In genomic region chr1:222642468-222642867, GRCh38 we compare ENCODE assay signal across 18 cellular contexts. TPM values are rescaled to one million over a fixed set of nuclear protein-coding genes. Genes with fewer than 3 reads are reported as not detected.
DNase-seq lines count a peak whose midpoint lies in the region; ATAC-seq and TF ChIP-seq lines count a peak whose summit lies in the region.
"Had no signal": no experiment of that assay in that cellular context is flagged by ENCODE, and none has a peak within 500 bp of the region (broad histone marks: within the 10 kb centered on the region; RNA-seq: fewer than 3 reads in every experiment).

No MANE protein-coding gene starts in this region.

- WGBS in mesenchymal stem cell, result 100% methylated on average over 1 of the region's 1 CpG

- H3K4ac ChIP-seq in mesenchymal stem cell (ENCODE audit: low read depth in 1 of 2, low read length in 2 of 2), result no peak overlapping the region

- intact Hi-C loops in CD4-positive, alpha-beta T cell (cut with DNase I, micrococcal nuclease), result no loop called here
- intact Hi-C loops in Right ventricle myocardium inferior (cut with DNase I), result no loop called here

- no peaks in the 10 kb centered on the region for H3K9me3 ChIP-seq in CD4-positive, alpha-beta T cell (ENCODE audit: control insufficient read depth, low read length)
- H3K9me3 ChIP-seq in mesenchymal stem cell (ENCODE audit: control insufficient read depth, low read length) (no peaks in the 10 kb centered on the region), HAP-1 (no peaks in the 10 kb centered on the region)
- H3K9me3 ChIP-seq: BLaER1 treated with 17β-estradiol and CSF1 and Interleukin-3, amounts not matched to agents 10 nM and 100 nM; MG63; right atrium auricular region; thyroid gland had no signal

- H2BK15ac ChIP-seq in mesenchymal stem cell (ENCODE audit: low read depth, poor library complexity, severe bottlenecking), result no peak overlapping the region

- no peak overlapping the region for H3K23ac ChIP-seq in mesenchymal stem cell (ENCODE audit: low read length in 2 of 2)

- H3K18ac ChIP-seq in mesenchymal stem cell (ENCODE audit: low read depth in 1 of 2, low read length in 2 of 2), result no peak overlapping the region

- H2BK5ac ChIP-seq in mesenchymal stem cell (ENCODE audit: low read depth, low read length, poor library complexity, severe bottlenecking), result no peak overlapping the region

- H4K91ac ChIP-seq in mesenchymal stem cell (ENCODE audit: low read length), result no peak overlapping the region

- H4K8ac ChIP-seq in mesenchymal stem cell (ENCODE audit: low read length), result no peak overlapping the region

- ATAC-seq in CD4-positive, alpha-beta T cell (ENCODE audit: poor library complexity), result no peak
- ATAC-seq in WTC11 (no peak), Right ventricle myocardium inferior (no peak), HG02759 (IDR thresholded peaks at IDR 0.05; ENCODE audit: unreplicated experiment) (no peak)

- no peak overlapping the region for H3K27ac ChIP-seq in CD4-positive, alpha-beta T cell (ENCODE audit: low read depth, low read length)
- H3K27ac ChIP-seq in mesenchymal stem cell (ENCODE audit: low read length, poor library complexity, severe bottlenecking), result no peak overlapping the region
- H3K27ac ChIP-seq: right atrium auricular region, thyroid gland had no signal

- CTCF ChIA-PET in CD4-positive, alpha-beta T cell (lab: Charles Lee), result interaction anchor here (2.3 kb wide), 1 partner anchor 8 kb away, joined by 12 read pairs; no protein-coding TSS in a partner anchor
- CTCF ChIA-PET in WTC11 (lab: Charles Lee), result interaction anchor here (3.3 kb wide), 1 partner anchor 8 kb away, joined by 28 read pairs; no protein-coding TSS in a partner anchor

- H3K4me3 ChIP-seq in mesenchymal stem cell (ENCODE audit: insufficient read depth in 1 of 2, low read depth in 1 of 2, low read length in 2 of 2) (no peak overlapping the region), HAP-1 (no peak overlapping the region)
- H3K4me3 ChIP-seq: right atrium auricular region had no signal

- H3K36me3 Mint-ChIP-seq in T-helper 1 cell treated with Interleukin-12 subunit alpha and Interleukin-12 subunit beta and Interleukin-4 antibody, amounts not matched to agents 30 μg/mL and 1 μg/mL, for 36 hours (ENCODE audit: low read depth), result peaks cover 21% of the 10 kb centered on the region
- H3K36me3 Mint-ChIP-seq in CD4-positive, alpha-beta T cell (ENCODE audit: low read depth), result peaks cover 64% of the 10 kb centered on the region
- peaks cover 29% of the 10 kb centered on the region for H3K36me3 Mint-ChIP-seq in WTC11

- no peak overlapping the region for H2AFZ ChIP-seq in mesenchymal stem cell (ENCODE audit: low read depth, low read length)

- in situ Hi-C loops in HAP-1 (cut with MboI; ENCODE audit: low sequenced_read_pairs), result loop anchor here (10.0 to 25.0 kb wide), 2 partner anchors 72 to 445 kb away; partner anchors contain the start of genes AIDA and BROX

- H3K79me1 ChIP-seq in mesenchymal stem cell (replicated peaks; ENCODE audit: low read length, poor library complexity, severe bottlenecking), result peaks cover 9% of the 10 kb centered on the region

- H2BK12ac ChIP-seq in mesenchymal stem cell (ENCODE audit: low read length in 2 of 2), result no peak overlapping the region

- peaks cover 17% of the 10 kb centered on the region for H3K4me1 Mint-ChIP-seq in T-helper 1 cell treated with Interleukin-12 subunit alpha and Interleukin-12 subunit beta and Interleukin-4 antibody, amounts not matched to agents 30 μg/mL and 1 μg/mL, for 36 hours (ENCODE audit: low read depth)
- peaks cover 37% of the 10 kb centered on the region for H3K4me1 Mint-ChIP-seq in CD4-positive, alpha-beta T cell (ENCODE audit: low read depth)
- peaks cover 13% of the 10 kb centered on the region for H3K4me1 Mint-ChIP-seq in WTC11

- H2BK120ac ChIP-seq in mesenchymal stem cell (ENCODE audit: low read depth, low read length), result no peak overlapping the region

- no peaks in the 10 kb centered on the region for H3K27me3 Mint-ChIP-seq in T-helper 1 cell treated with Interleukin-12 subunit alpha and Interleukin-12 subunit beta and Interleukin-4 antibody, amounts not matched to agents 30 μg/mL and 1 μg/mL, for 36 hours (ENCODE audit: low read depth)
- no peaks in the 10 kb centered on the region for H3K27me3 Mint-ChIP-seq in CD4-positive, alpha-beta T cell
- H3K27me3 Mint-ChIP-seq in WTC11 (ENCODE audit: low read depth), result no peaks in the 10 kb centered on the region
- H3K27me3 Mint-ChIP-seq: dendritic cell treated with granulocyte-macrophage colony-stimulating factor and Interleukin-4, amounts not matched to agents 40 ng/mL and 50 ng/mL, for 4 days had no signal

- H3K9ac ChIP-seq in mesenchymal stem cell (ENCODE audit: low read length), result peak overlapping the region; percentile 98

- no peak overlapping the region for H3K4me2 ChIP-seq in mesenchymal stem cell (ENCODE audit: low read length, poor library complexity, severe bottlenecking)

- H3K36me3 ChIP-seq in mesenchymal stem cell (ENCODE audit: control insufficient read depth in 1 of 2, insufficient read depth in 2 of 2, low read depth in 1 of 2, low read length in 2 of 2) (peaks cover 10 to 63% of the 10 kb centered on the region in 2 experiments), HAP-1 (replicated peaks) (peaks cover 9% of the 10 kb centered on the region; the same call in 1 of the 2 replicates)
- H3K36me3 ChIP-seq: thyroid gland had no signal

- no peak for TF ChIP-seq CTCF in CD4-positive, alpha-beta T cell (IDR thresholded peaks at IDR 0.05)
- no peak for TF ChIP-seq CTCF in WTC11 (IDR thresholded peaks at IDR 0.05)

- DNase-seq in T-helper 1 cell, result no peak
- DNase-seq in CD4-positive, alpha-beta T cell, result no peak
- DNase-seq in WTC11 (ENCODE audit: low spot score), result no peak
- no peak for DNase-seq in mesenchymal stem cell
- no peak for DNase-seq in Right ventricle myocardium inferior (ENCODE audit: missing footprints)
- no peak for DNase-seq in HAP-1 (ENCODE audit: low spot score in 2 of 2)
- DNase-seq: DMS153, foreskin melanocyte, MG63, NCI-H187 treated with DMSO at 0.1 percent for 48 hours, NCI-H226, SK-N-SH, thyroid gland had no signal

- H3K14ac ChIP-seq in mesenchymal stem cell (ENCODE audit: low read length in 2 of 2), result no peak overlapping the region

- H3K9me3 Mint-ChIP-seq in T-helper 1 cell treated with Interleukin-12 subunit alpha and Interleukin-12 subunit beta and Interleukin-4 antibody, amounts not matched to agents 30 μg/mL and 1 μg/mL, for 36 hours, result no peaks in the 10 kb centered on the region
- H3K9me3 Mint-ChIP-seq in CD4-positive, alpha-beta T cell, result no peaks in the 10 kb centered on the region
- no peaks in the 10 kb centered on the region for H3K9me3 Mint-ChIP-seq in WTC11
- H3K9me3 Mint-ChIP-seq: dendritic cell treated with granulocyte-macrophage colony-stimulating factor and Interleukin-4, amounts not matched to agents 40 ng/mL and 50 ng/mL, for 4 days had no signal

- POLR2A ChIA-PET in CD4-positive, alpha-beta T cell (lab: Charles Lee), result interaction anchor here (2.0 to 4.1 kb wide), 4 partner anchors 16 to 71 kb away, joined by 6 to 70 read pairs (median 26); partner anchors contain the start of genes AIDA, BROX, MIA3 and TAF1A
- POLR2A ChIA-PET in WTC11 (lab: Charles Lee), result no interaction called here

- peak overlapping the region; percentile 46 for H3K4me3 Mint-ChIP-seq in T-helper 1 cell treated with Interleukin-12 subunit alpha and Interleukin-12 subunit beta and Interleukin-4 antibody, amounts not matched to agents 30 μg/mL and 1 μg/mL, for 36 hours
- H3K4me3 Mint-ChIP-seq in CD4-positive, alpha-beta T cell, result peak overlapping the region; percentile 82
- peak overlapping the region; percentile 17; the same call in 1 of the 2 replicates for H3K4me3 Mint-ChIP-seq in WTC11
- H3K4me3 Mint-ChIP-seq: dendritic cell treated with granulocyte-macrophage colony-stimulating factor and Interleukin-4, amounts not matched to agents 40 ng/mL and 50 ng/mL, for 4 days had no signal

- no peak overlapping the region for H2AK5ac ChIP-seq in mesenchymal stem cell (ENCODE audit: low read length, severe bottlenecking)

- H3K4me1 ChIP-seq in mesenchymal stem cell (ENCODE audit: control insufficient read depth, insufficient read depth, low read depth, low read length) (no peaks in the 10 kb centered on the region), HAP-1 (peaks cover 5% of the 10 kb centered on the region; the same call in 1 of the 2 replicates)

- peak overlapping the region; percentile 50 for H3K27ac Mint-ChIP-seq in T-helper 1 cell treated with Interleukin-12 subunit alpha and Interleukin-12 subunit beta and Interleukin-4 antibody, amounts not matched to agents 30 μg/mL and 1 μg/mL, for 36 hours
- peak overlapping the region; percentile 99 for H3K27ac Mint-ChIP-seq in CD4-positive, alpha-beta T cell
- no peak overlapping the region for H3K27ac Mint-ChIP-seq in WTC11

- no peaks in the 10 kb centered on the region for H3K27me3 ChIP-seq in CD4-positive, alpha-beta T cell (ENCODE audit: control insufficient read depth, insufficient read depth, low read length)
- H3K27me3 ChIP-seq in mesenchymal stem cell (ENCODE audit: control insufficient read depth in 1 of 2, insufficient read depth in 1 of 2, low read length in 2 of 2), result no peaks in the 10 kb centered on the region
- H3K27me3 ChIP-seq in HAP-1 (ENCODE audit: low read depth), result no peaks in the 10 kb centered on the region
- H3K27me3 ChIP-seq: BLaER1 treated with 17β-estradiol and CSF1 and Interleukin-3, amounts not matched to agents 10 nM and 100 nM; MG63; right atrium auricular region; thyroid gland had no signal

TF ChIP-seq in WTC11, 78 proteins besides CTCF, POLR2A, EP300 and RAD21 (continues in another document):
- no peak for TF ChIP-seq ZBTB21 (CRISPR knock-in tag; IDR thresholded peaks at IDR 0.05; ENCODE audit: borderline replicate concordance)
- TF ChIP-seq, protein P1, sequence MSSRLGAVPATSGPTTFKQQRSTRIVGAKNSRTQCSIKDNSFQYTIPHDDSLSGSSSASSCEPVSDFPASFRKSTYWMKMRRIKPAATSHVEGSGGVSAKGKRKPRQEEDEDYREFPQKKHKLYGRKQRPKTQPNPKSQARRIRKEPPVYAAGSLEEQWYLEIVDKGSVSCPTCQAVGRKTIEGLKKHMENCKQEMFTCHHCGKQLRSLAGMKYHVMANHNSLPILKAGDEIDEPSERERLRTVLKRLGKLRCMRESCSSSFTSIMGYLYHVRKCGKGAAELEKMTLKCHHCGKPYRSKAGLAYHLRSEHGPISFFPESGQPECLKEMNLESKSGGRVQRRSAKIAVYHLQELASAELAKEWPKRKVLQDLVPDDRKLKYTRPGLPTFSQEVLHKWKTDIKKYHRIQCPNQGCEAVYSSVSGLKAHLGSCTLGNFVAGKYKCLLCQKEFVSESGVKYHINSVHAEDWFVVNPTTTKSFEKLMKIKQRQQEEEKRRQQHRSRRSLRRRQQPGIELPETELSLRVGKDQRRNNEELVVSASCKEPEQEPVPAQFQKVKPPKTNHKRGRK (CRISPR knock-in tag; IDR thresholded peaks at IDR 0.05; ENCODE audit: borderline replicate concordance), result no peak

RNA-seq across cellular contexts. Expression of gene MIA3, which starts 24.6 kb away (rescaled TPM):
- 100 to 1,000 TPM; 123 to 135 TPM for total RNA-seq in CD4-positive, alpha-beta T cell
- total RNA-seq in WTC11 (2021) (52.8 to 70.0 TPM (median 54.9 TPM) in 3 replicates), Right ventricle myocardium inferior (45.9 TPM)
- 38.5 TPM for polyA plus RNA-seq in mesenchymal stem cell (2013, experiment 1 of 2)
- polyA plus RNA-seq in mesenchymal stem cell (2013, experiment 2 of 2), result 33.4 TPM

RNA-seq across cellular contexts. Expression of gene TAF1A, which starts 52.7 kb away (rescaled TPM):
- total RNA-seq in CD4-positive, alpha-beta T cell, result 1 to 10 TPM; 3.3 to 4.1 TPM
- total RNA-seq in WTC11 (2021) (10.8 to 12.9 TPM (median 12.0 TPM) in 3 replicates), Right ventricle myocardium inferior (1.7 TPM)
- polyA plus RNA-seq in mesenchymal stem cell (2013, experiment 1 of 2), result 2.9 TPM
- 3.6 TPM for polyA plus RNA-seq in mesenchymal stem cell (2013, experiment 2 of 2)

Comparison
In these comparisons a context has a peak if more than half of its experiments do, and no peak if none do; other contexts are left out.
1. H3K4me3 Mint-ChIP-seq: peak in every context shown above with its lines; median percentile 82 in CD4-positive, alpha-beta T cell; 46 in T-helper 1 cell treated with Interleukin-12 subunit alpha and Interleukin-12 subunit beta and Interleukin-4 antibody, amounts not matched to agents 30 μg/mL and 1 μg/mL, for 36 hours; 17 in WTC11.